In genomic region chr19:2477732-2478191, GRCh38 we compare ENCODE assay signal across 1 cellular context.
TF ChIP-seq lines count a peak whose summit lies in the region.

No MANE protein-coding gene starts in this region.

TF ChIP-seq in GM12878, 131 proteins besides CTCF, POLR2A, EP300 and RAD21:
- TF ChIP-seq MEF2B (IDR thresholded peaks at IDR 0.05; ENCODE audit: partially characterized antibody, poor library complexity, severe bottlenecking): no peak
- TF ChIP-seq MYC (IDR thresholded peaks at IDR 0.05; ENCODE audit: insufficient read depth, insufficient read length, insufficient replicate concordance, low read length, severe bottlenecking): no peak
- peak; percentile 67; the same call in 1 of the 2 replicates for TF ChIP-seq SMAD5 (IDR thresholded peaks at IDR 0.05; ENCODE audit: low read depth)
- peak; percentile 78 for TF ChIP-seq POLR2AphosphoS5 (IDR thresholded peaks at IDR 0.05; ENCODE audit: low read length)
- TF ChIP-seq LARP7 (IDR thresholded peaks at IDR 0.05): peak; percentile 35; the same call in 1 of the 2 replicates
- TF ChIP-seq POLR2AphosphoS2 (IDR thresholded peaks at IDR 0.05; ENCODE audit: low read depth, low read length): peak; percentile 93; the same call in 1 of the 2 replicates
- TF ChIP-seq ATF7 (IDR thresholded peaks at IDR 0.05; ENCODE audit: low read depth): no peak
- TF ChIP-seq RUNX3 (IDR thresholded peaks at IDR 0.05; ENCODE audit: low read length): peak; percentile 3; the same call in 1 of the 2 replicates
- TF ChIP-seq BACH1 (IDR thresholded peaks at IDR 0.05; ENCODE audit: borderline replicate concordance): peak; percentile 63
- TF ChIP-seq PBX3 (IDR thresholded peaks at IDR 0.05; ENCODE audit: insufficient replicate concordance, low read depth, low read length): peak; percentile 29
- no peak for TF ChIP-seq HDAC6 (IDR thresholded peaks at IDR 0.05; ENCODE audit: unreplicated experiment)
- TF ChIP-seq CBX3 (IDR thresholded peaks at IDR 0.05; ENCODE audit: borderline replicate concordance, low read depth): no peak
- 0 out of 2 replicates have a peak, but pooled peaks have one; percentile 29 for TF ChIP-seq MXI1 (IDR thresholded peaks at IDR 0.05; ENCODE audit: low read depth, low read length)
- no peak for TF ChIP-seq RBBP5 (conservative IDR thresholded peaks at IDR 0.05)
- no peak for TF ChIP-seq SMC3 (IDR thresholded peaks at IDR 0.05; ENCODE audit: borderline replicate concordance, low read length)
- TF ChIP-seq POU2F2 (IDR thresholded peaks at IDR 0.05; ENCODE audit: borderline replicate concordance, low read depth, low read length): peak; percentile 69; the same call in 1 of the 3 replicates
TF ChIP-seq in GM12878: peak in this region for 9.
